In genomic region chr10:89207181-89207800, GRCh38 we compare ENCODE assay signal across 8 cellular contexts.
DNase-seq lines count a peak whose midpoint lies in the region; ATAC-seq, FAIRE-seq and TF ChIP-seq lines count a peak whose summit lies in the region.

A gene with protein sequence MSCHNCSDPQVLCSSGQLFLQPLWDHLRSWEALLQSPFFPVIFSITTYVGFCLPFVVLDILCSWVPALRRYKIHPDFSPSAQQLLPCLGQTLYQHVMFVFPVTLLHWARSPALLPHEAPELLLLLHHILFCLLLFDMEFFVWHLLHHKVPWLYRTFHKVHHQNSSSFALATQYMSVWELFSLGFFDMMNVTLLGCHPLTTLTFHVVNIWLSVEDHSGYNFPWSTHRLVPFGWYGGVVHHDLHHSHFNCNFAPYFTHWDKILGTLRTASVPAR (minus strand): TSS chr10:89207317. CDS start chr10:89207292, 25 bp downstream.

- no peak for ATAC-seq in HG03457 (IDR thresholded peaks at IDR 0.05; ENCODE audit: unreplicated experiment)

- peak; percentile 40 for FAIRE-seq in HTR-8/SVneo (lab: Jason Lieb, UNC)

- peak within 1 kb of the TSS; percentile 20; the same call in 1 of the 2 replicates for H3K27ac ChIP-seq in VCaP

- TF ChIP-seq CTCF in VCaP (conservative IDR thresholded peaks at IDR 0.05) = no peak

- DNase-seq in DMS114 treated with DMSO at 0.1 percent for 48 hours (lab: John Stamatoyannopoulos, UW; ENCODE audit: unreplicated experiment) = peak; percentile 30
- peak; percentile 28 for DNase-seq in HTR-8/SVneo (ENCODE audit: insufficient read length, low spot score)
- peak; percentile 86 for DNase-seq in dedifferentiated amniotic fluid mesenchymal stem cell (ENCODE audit: extremely low spot score)
- DNase-seq in kidney glomerular epithelial cell (lab: John Stamatoyannopoulos, UW) = peak; percentile 38
- DNase-seq in smooth muscle cell of the brain vasculature (ENCODE audit: low read depth, low spot score) = peak; percentile 50
- DNase-seq in SW 1271 (lab: John Stamatoyannopoulos, UW) = no peak

Comparison
In these comparisons a context has a peak if more than half of its experiments do, and no peak if none do; other contexts are left out.
1. DNase-seq: peak in DMS114 treated with DMSO at 0.1 percent for 48 hours (single experiment), HTR-8/SVneo (single experiment), dedifferentiated amniotic fluid mesenchymal stem cell (single experiment), kidney glomerular epithelial cell (single experiment) and smooth muscle cell of the brain vasculature (single experiment); none in SW 1271 (0 of 2).